8 cellular contexts compared by ENCODE assay signal in genomic region chr21:26769613-26770188, GRCh38.
DNase-seq lines count a peak whose midpoint lies in the region; ATAC-seq lines count a peak whose summit lies in the region.

No MANE protein-coding gene starts in this region.

- DNase-seq in AG20443 (ENCODE audit: low spot score) (peak; percentile 42), Karpas-422 (peak; percentile 42), adipocyte (ENCODE audit: low read depth) (peak; percentile 88), kidney glomerular epithelial cell (lab: John Stamatoyannopoulos, UW) (peak; percentile 39), NCI-H146 (lab: John Stamatoyannopoulos, UW) (no peak), MV-4-11 (lab: John Stamatoyannopoulos, UW) (no peak)
- no peak for DNase-seq in activated naive CD4-positive, alpha-beta T cell treated with anti-CD3 and anti-CD28 coated beads for 36 hours

- intact Hi-C loops in activated naive CD4-positive, alpha-beta T cell treated with anti-CD3 and anti-CD28 coated beads for 36 hours (cut with micrococcal nuclease), result loop anchor here (2.0 kb wide), 2 partner anchors 75 to 931 kb away; partner anchors contain the start of gene ADAMTS1

- H3K4me3 Mint-ChIP-seq in activated naive CD4-positive, alpha-beta T cell treated with anti-CD3 and anti-CD28 coated beads for 36 hours, result no peak overlapping the region

- H3K4me1 ChIP-seq in Karpas-422 (ENCODE audit: low read length) (no peaks in the 10 kb centered on the region), adipocyte (ENCODE audit: control insufficient read depth, insufficient read depth, low read length) (peaks cover 8% of the 10 kb centered on the region)

- peaks cover 2% of the 10 kb centered on the region for H3K27me3 Mint-ChIP-seq in activated naive CD4-positive, alpha-beta T cell treated with anti-CD3 and anti-CD28 coated beads for 36 hours (ENCODE audit: low read depth)

- H3K9me3 Mint-ChIP-seq in activated naive CD4-positive, alpha-beta T cell treated with anti-CD3 and anti-CD28 coated beads for 36 hours, result no peaks in the 10 kb centered on the region

- H3K27ac Mint-ChIP-seq in activated naive CD4-positive, alpha-beta T cell treated with anti-CD3 and anti-CD28 coated beads for 36 hours, result no peak overlapping the region

- no peaks in the 10 kb centered on the region; the same call in 1 of the 2 replicates for H3K9me3 ChIP-seq in Karpas-422 (ENCODE audit: low read length)
- H3K9me3 ChIP-seq in adipocyte (ENCODE audit: control insufficient read depth, low read length), result no peaks in the 10 kb centered on the region

- H3K4me2 ChIP-seq in Karpas-422 (ENCODE audit: low read depth, low read length, poor library complexity, severe bottlenecking), result no peak overlapping the region

- ATAC-seq in GM18907 (IDR thresholded peaks at IDR 0.05; ENCODE audit: unreplicated experiment), result no peak

- no peak overlapping the region for H3K27ac ChIP-seq in Karpas-422 (ENCODE audit: low read length)

- H3K36me3 ChIP-seq in Karpas-422 (ENCODE audit: insufficient read depth, low read length) (no peaks in the 10 kb centered on the region), adipocyte (ENCODE audit: control insufficient read depth, insufficient read depth, low read length, severe bottlenecking) (no peaks in the 10 kb centered on the region)

- H3K9me2 ChIP-seq in Karpas-422 (replicated peaks; ENCODE audit: insufficient read depth, low read length), result no peaks in the 10 kb centered on the region

- H3K79me2 ChIP-seq in Karpas-422 (ENCODE audit: low read length), result no peaks in the 10 kb centered on the region

- no peaks in the 10 kb centered on the region for H4K20me1 ChIP-seq in Karpas-422 (ENCODE audit: insufficient read depth, low read depth, low read length)

- H2AFZ ChIP-seq in Karpas-422 (ENCODE audit: low read length), result no peak overlapping the region

- no peak overlapping the region for H3K9ac ChIP-seq in Karpas-422 (ENCODE audit: low read length)
- H3K9ac ChIP-seq in adipocyte (ENCODE audit: low read length), result peak overlapping the region; percentile 27

- no peaks in the 10 kb centered on the region for H3K4me1 Mint-ChIP-seq in activated naive CD4-positive, alpha-beta T cell treated with anti-CD3 and anti-CD28 coated beads for 36 hours (ENCODE audit: low read depth)

- H3K27me3 ChIP-seq in Karpas-422 (ENCODE audit: low read length), result no peaks in the 10 kb centered on the region
- no peaks in the 10 kb centered on the region for H3K27me3 ChIP-seq in adipocyte (replicated peaks; ENCODE audit: control insufficient read depth, insufficient read depth, low read length)

- CTCF ChIA-PET in activated naive CD4-positive, alpha-beta T cell treated with anti-CD3 and anti-CD28 coated beads for 36 hours (lab: Charles Lee), result no interaction called here

- no peaks in the 10 kb centered on the region for H3K36me3 Mint-ChIP-seq in activated naive CD4-positive, alpha-beta T cell treated with anti-CD3 and anti-CD28 coated beads for 36 hours (ENCODE audit: low read depth)

- H3K4me3 ChIP-seq in Karpas-422 (ENCODE audit: low read length), result no peak overlapping the region
- no peak overlapping the region for H3K4me3 ChIP-seq in adipocyte (ENCODE audit: low read length)

Comparison
In these comparisons a context has a peak if more than half of its experiments do, and no peak if none do; other contexts are left out.
1. DNase-seq: peak in AG20443 (single experiment), Karpas-422 (single experiment), adipocyte (single experiment) and kidney glomerular epithelial cell (single experiment); none in activated naive CD4-positive, alpha-beta T cell treated with anti-CD3 and anti-CD28 coated beads for 36 hours (single experiment), NCI-H146 (single experiment) and MV-4-11 (single experiment).